In the genomic region with DNA sequence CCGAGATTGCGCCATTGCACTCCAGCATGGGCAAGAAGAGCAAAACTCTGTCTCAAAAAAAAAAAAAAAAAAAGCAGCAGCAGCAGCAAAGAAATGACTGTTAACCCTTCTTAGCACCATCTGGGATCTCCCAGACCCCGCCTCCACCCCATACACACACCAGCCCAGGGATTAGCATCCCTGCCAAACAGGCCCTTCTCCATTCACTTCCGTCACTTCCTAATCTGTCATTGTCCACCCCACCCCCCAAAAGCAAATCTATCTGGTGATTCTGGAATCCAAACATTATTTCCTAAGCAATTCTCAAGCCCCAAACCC, we compare ENCODE assay signal across 9 cellular contexts. TPM values are rescaled to one million over a fixed set of nuclear protein-coding genes. Genes with fewer than 3 reads are reported as not detected.
DNase-seq lines count a peak whose midpoint lies in the region; ATAC-seq, FAIRE-seq and TF ChIP-seq lines count a peak whose summit lies in the region.
"Had no signal": no experiment of that assay in that cellular context is flagged by ENCODE, and none has a peak within 500 bp of the region (broad histone marks: within the 10 kb centered on the region; RNA-seq: fewer than 3 reads in every experiment).

No MANE protein-coding gene starts in this region.

- TF ChIP-seq EP300 in HepG2 (IDR thresholded peaks at IDR 0.05; ENCODE audit: low read depth in 2 of 2, low read length in 2 of 2) = no peak
- no peak for TF ChIP-seq EP300 in HepG2 (CRISPR knock-in tag; IDR thresholded peaks at IDR 0.05; ENCODE audit: borderline replicate concordance)

- no peak overlapping the region; a peak in 1 of 6 replicates for H3K4me3 ChIP-seq in HepG2 (replicated peaks in 1 of 3; ENCODE audit: insufficient read depth in 1 of 3, low read depth in 2 of 3, low read length in 3 of 3)

- H3K9ac ChIP-seq in HepG2 (ENCODE audit: insufficient read depth, low read depth, low read length) = peak overlapping the region; percentile 80

- no peak overlapping the region for H2AFZ ChIP-seq in HepG2 (ENCODE audit: low read length)

- TF ChIP-seq RAD21 in HepG2 (CRISPR knock-in tag; IDR thresholded peaks at IDR 0.05) = no peak

- H3K36me3 Mint-ChIP-seq in activated T-cell treated with anti-CD3 and anti-CD28 coated beads, Interleukin-2, amount 50 U/mL, for 72 hours (ENCODE audit: insufficient read depth in 2 of 2) = no peaks in the 10 kb centered on the region
- H3K36me3 Mint-ChIP-seq in type B pancreatic cell = peaks cover 11% of the 10 kb centered on the region

- no peaks in the 10 kb centered on the region for H4K20me1 ChIP-seq in HepG2 (ENCODE audit: insufficient read depth, low read length)

- POLR2A ChIA-PET in HepG2 (lab: Yijun Ruan, JAX) = interaction anchor here (0.6 to 4.5 kb wide), 9 partner anchors 21 to 289 kb away, joined by 3 to 23 read pairs (median 4); a partner anchor contains a TSS

- H3K9me3 ChIP-seq in HepG2 (ENCODE audit: low read length) = no peaks in the 10 kb centered on the region

- 0 out of 5 replicates have a peak, but pooled peaks cover 0 to 4% of the 10 kb centered on the region in 2 experiments for H3K36me3 ChIP-seq in HepG2 (replicated peaks in 1 of 2; ENCODE audit: control insufficient read depth in 1 of 2, insufficient read depth in 2 of 2, low read length in 2 of 2)

- in situ Hi-C loops in HepG2 (cut with HindIII; ENCODE audit: extremely low pct_ligation_motif_present, low pct_unique_long_range_greater_than_20kb) = loop anchor here (5.0 kb wide), 1 partner anchor 130 kb away; no protein-coding TSS in a partner anchor

- no peak for TF ChIP-seq CTCF in HepG2 (CRISPR knock-in tag; IDR thresholded peaks at IDR 0.05)
- no peak for TF ChIP-seq CTCF in type B pancreatic cell (conservative IDR thresholded peaks at IDR 0.05)

- peaks cover 96% of the 10 kb centered on the region for H3K4me1 ChIP-seq in HepG2 (ENCODE audit: insufficient read depth, low read length)

- intact Hi-C loops in HepG2 (cut with micrococcal nuclease; ENCODE audit: unreplicated experiment) = no loop called here

- no peak for FAIRE-seq in HepG2 (lab: Jason Lieb, UNC)
- FAIRE-seq: G401.6 had no signal

- peaks cover 92% of the 10 kb centered on the region for H3K4me1 Mint-ChIP-seq in activated T-cell treated with anti-CD3 and anti-CD28 coated beads, Interleukin-2, amount 50 U/mL, for 72 hours (ENCODE audit: low read depth)
- peaks cover 72% of the 10 kb centered on the region for H3K4me1 Mint-ChIP-seq in type B pancreatic cell (ENCODE audit: unreplicated experiment)

- H3K27ac Mint-ChIP-seq in activated T-cell treated with anti-CD3 and anti-CD28 coated beads, Interleukin-2, amount 50 U/mL, for 72 hours = peak overlapping the region; percentile 86
- H3K27ac Mint-ChIP-seq in type B pancreatic cell = peak overlapping the region; percentile 99

- peak overlapping the region; percentile 84 for H3K4me2 ChIP-seq in HepG2 (ENCODE audit: low read depth, low read length)

- peak in 1 of 2 donors; percentile 25 for DNase-seq in activated T-cell treated with anti-CD3 and anti-CD28 coated beads, Interleukin-2, amount 50 U/mL, for 72 hours
- DNase-seq in activated T-cell treated with anti-CD3 and anti-CD28 coated beads for 4 hours (no peak), HepG2 (ENCODE audit: low spot score) (no peak), type B pancreatic cell (ENCODE audit: extremely low spot score, unreplicated experiment) (no peak), SK-N-DZ (ENCODE audit: low spot score) (no peak), NCI-H2107 (lab: John Stamatoyannopoulos, UW) (no peak)

- CTCF ChIA-PET in HepG2 (lab: Yijun Ruan, JAX; ENCODE audit: low intra/inter-chr PET ratio, low total read pairs) = no interaction called here

- no peaks in the 10 kb centered on the region for H3K9me3 Mint-ChIP-seq in activated T-cell treated with anti-CD3 and anti-CD28 coated beads, Interleukin-2, amount 50 U/mL, for 72 hours
- H3K9me3 Mint-ChIP-seq in type B pancreatic cell = no peaks in the 10 kb centered on the region

- BruUV-seq in HepG2 (replicated peaks; lab: Mats Ljungman, UMichigan) = no TSS peak

- H3K27me3 ChIP-seq in HepG2 (ENCODE audit: control insufficient read depth in 1 of 2, insufficient read depth in 2 of 2, low read length in 2 of 2) = no peaks in the 10 kb centered on the region

- H3K27ac ChIP-seq in angular gyrus (ENCODE audit: low read depth, low read length) = peak overlapping the region; percentile 91
- peak overlapping the region; percentile 82 for H3K27ac ChIP-seq in HepG2 (ENCODE audit: extremely low read length, insufficient read depth, low read length)

- peaks cover 5% of the 10 kb centered on the region for H3K27me3 Mint-ChIP-seq in activated T-cell treated with anti-CD3 and anti-CD28 coated beads, Interleukin-2, amount 50 U/mL, for 72 hours (ENCODE audit: low read depth)
- no peaks in the 10 kb centered on the region for H3K27me3 Mint-ChIP-seq in type B pancreatic cell

- TF ChIP-seq POLR2A in HepG2 (IDR thresholded peaks at IDR 0.05; ENCODE audit: insufficient read depth in 1 of 2, low read depth in 2 of 2, low read length in 2 of 2) = no peak

- H3K4me3 Mint-ChIP-seq in activated T-cell treated with anti-CD3 and anti-CD28 coated beads, Interleukin-2, amount 50 U/mL, for 72 hours = peak overlapping the region; percentile 75 to 77
- H3K4me3 Mint-ChIP-seq in type B pancreatic cell = peak overlapping the region; percentile 84

- ATAC-seq in activated T-cell treated with anti-CD3 and anti-CD28 coated beads, Interleukin-2, amount 50 U/mL, for 72 hours (replicated peaks in 1 of 2) = no peak
- ATAC-seq in HepG2 (no peak), HG03175 (IDR thresholded peaks at IDR 0.05; ENCODE audit: unreplicated experiment) (no peak)

- 37% methylated on average over 4 of the region's 4 CpGs for WGBS in HepG2 (ENCODE audit: low lambda C conversion rate)

- no peaks in the 10 kb centered on the region for H3K79me2 ChIP-seq in HepG2 (ENCODE audit: insufficient read depth, low read length)

RNA-seq across cellular contexts. Expression of a gene that starts 5.8 kb away (rescaled TPM):
- 100 to 1,000 TPM in 1 of 2 donors, 10 to 100 TPM in 1; 80.3 to 131 TPM for total RNA-seq in activated T-cell treated with anti-CD3 and anti-CD28 coated beads, Interleukin-2, amount 50 U/mL, for 72 hours
- total RNA-seq in HepG2 (2016; rRNA removed; fragmentation: Illumina TruSeq; extraction: Trizol) (25.0 and 40.6 TPM in 2 replicates), type B pancreatic cell (ENCODE audit: low replicate concordance) (302 and 656 TPM in 2 replicates)
- total RNA-seq in HepG2 (2016; cell fraction: cytosol; rRNA removed; fragmentation: Illumina TruSeq; extraction: Trizol; ENCODE audit: low read depth) = 2.9 and 3.7 TPM in 2 replicates
- 23.2 and 34.7 TPM in 2 replicates for total RNA-seq in HepG2 (2016; cell fraction: insoluble cytoplasmic fraction; rRNA removed; fragmentation: Illumina TruSeq; extraction: Trizol)
- 6.6 and 7.4 TPM in 2 replicates for total RNA-seq in HepG2 (2016; cell fraction: membrane; rRNA removed; fragmentation: Illumina TruSeq; extraction: Trizol)
- total RNA-seq in HepG2 (2016; cell fraction: nucleus; rRNA removed; fragmentation: Illumina TruSeq; extraction: Trizol) = 76.4 and 80.4 TPM in 2 replicates
- polyA plus RNA-seq in HepG2 (2011; rRNA removed) = 22.8 and 23.4 TPM in 2 replicates
- polyA plus RNA-seq in HepG2 (2011; cell fraction: cytosol; rRNA removed) = 14.7 and 20.1 TPM in 2 replicates
- 57.1 and 57.5 TPM in 2 replicates for polyA plus RNA-seq in HepG2 (2011; cell fraction: nucleus; rRNA removed)
- polyA plus RNA-seq in HepG2 (2012) = 55.5 and 61.9 TPM in 2 replicates
- polyA plus RNA-seq in HepG2 (2016; cell fraction: cytosol; fragmentation: Illumina TruSeq; extraction: Trizol; ENCODE audit: low read depth) = 0.98 and 1.1 TPM in 2 replicates
- 11.6 and 12.9 TPM in 2 replicates for polyA plus RNA-seq in HepG2 (2016; cell fraction: insoluble cytoplasmic fraction; fragmentation: Illumina TruSeq; extraction: Trizol; ENCODE audit: low read depth)
- polyA plus RNA-seq in HepG2 (2016; cell fraction: membrane; fragmentation: Illumina TruSeq; extraction: Trizol; ENCODE audit: low read depth) = 2.0 and 2.1 TPM in 2 replicates
- 33.5 and 38.4 TPM in 2 replicates for polyA plus RNA-seq in HepG2 (2016; cell fraction: nucleus; fragmentation: Illumina TruSeq; extraction: Trizol; ENCODE audit: insufficient read depth, low read depth)
- 99.6 and 234 TPM in 2 replicates for polyA minus RNA-seq in HepG2 (2011; rRNA and poly(A)+ RNA removed; ENCODE audit: low replicate concordance)
- polyA minus RNA-seq in HepG2 (2011; cell fraction: cytosol; rRNA and poly(A)+ RNA removed) = 122 and 157 TPM in 2 replicates
- polyA minus RNA-seq in HepG2 (2011; cell fraction: nucleus; rRNA and poly(A)+ RNA removed) = 192 and 213 TPM in 2 replicates
- polyA plus RNA-seq in SK-N-DZ (2014; cell fraction: cytosol; rRNA removed) = 4.3 and 11.3 TPM in 2 replicates
- polyA plus RNA-seq in SK-N-DZ (2014; cell fraction: nucleus; rRNA removed) = 7.7 and 25.1 TPM in 2 replicates

RNA-seq across cellular contexts. Expression of a gene that starts 21.3 kb away (rescaled TPM):
- total RNA-seq in activated T-cell treated with anti-CD3 and anti-CD28 coated beads, Interleukin-2, amount 50 U/mL, for 72 hours = 1,000 to 10,000 TPM; 2,565 to 2,667 TPM
- 1,787 and 2,092 TPM in 2 replicates for total RNA-seq in HepG2 (2016; rRNA removed; fragmentation: Illumina TruSeq; extraction: Trizol)
- total RNA-seq in HepG2 (2016; cell fraction: cytosol; rRNA removed; fragmentation: Illumina TruSeq; extraction: Trizol; ENCODE audit: low read depth) = 2,019 and 2,497 TPM in 2 replicates
- 1,856 and 2,038 TPM in 2 replicates for total RNA-seq in HepG2 (2016; cell fraction: insoluble cytoplasmic fraction; rRNA removed; fragmentation: Illumina TruSeq; extraction: Trizol)
- 4,333 and 4,899 TPM in 2 replicates for total RNA-seq in HepG2 (2016; cell fraction: membrane; rRNA removed; fragmentation: Illumina TruSeq; extraction: Trizol)
- total RNA-seq in HepG2 (2016; cell fraction: nucleus; rRNA removed; fragmentation: Illumina TruSeq; extraction: Trizol) = 776 and 846 TPM in 2 replicates
- 1,819 and 2,144 TPM in 2 replicates for polyA plus RNA-seq in HepG2 (2011; rRNA removed)
- polyA plus RNA-seq in HepG2 (2011; cell fraction: cytosol; rRNA removed) = 2,392 and 2,528 TPM in 2 replicates
- polyA plus RNA-seq in HepG2 (2011; cell fraction: nucleus; rRNA removed) = 525 and 588 TPM in 2 replicates
- polyA plus RNA-seq in HepG2 (2012) = 1,720 and 1,805 TPM in 2 replicates
- polyA plus RNA-seq in HepG2 (2016; cell fraction: cytosol; fragmentation: Illumina TruSeq; extraction: Trizol; ENCODE audit: low read depth) = 2,631 and 2,980 TPM in 2 replicates
- polyA plus RNA-seq in HepG2 (2016; cell fraction: insoluble cytoplasmic fraction; fragmentation: Illumina TruSeq; extraction: Trizol; ENCODE audit: low read depth) = 2,163 and 2,164 TPM in 2 replicates
- polyA plus RNA-seq in HepG2 (2016; cell fraction: membrane; fragmentation: Illumina TruSeq; extraction: Trizol; ENCODE audit: low read depth) = 4,391 and 4,816 TPM in 2 replicates
- 1,221 and 1,290 TPM in 2 replicates for polyA plus RNA-seq in HepG2 (2016; cell fraction: nucleus; fragmentation: Illumina TruSeq; extraction: Trizol; ENCODE audit: insufficient read depth, low read depth)
- polyA minus RNA-seq in HepG2 (2011; rRNA and poly(A)+ RNA removed; ENCODE audit: low replicate concordance) = 1,467 and 2,851 TPM in 2 replicates
- 835 and 903 TPM in 2 replicates for polyA minus RNA-seq in HepG2 (2011; cell fraction: cytosol; rRNA and poly(A)+ RNA removed)
- 177 and 251 TPM in 2 replicates for polyA minus RNA-seq in HepG2 (2011; cell fraction: nucleus; rRNA and poly(A)+ RNA removed)
- 1,846 and 2,051 TPM in 2 replicates for total RNA-seq in type B pancreatic cell (ENCODE audit: low replicate concordance)
- 3,065 and 3,261 TPM in 2 replicates for polyA plus RNA-seq in SK-N-DZ (2014; cell fraction: cytosol; rRNA removed)
- polyA plus RNA-seq in SK-N-DZ (2014; cell fraction: nucleus; rRNA removed) = 1,095 and 1,442 TPM in 2 replicates

RNA-seq across cellular contexts. Expression of a gene that starts 38.9 kb away (rescaled TPM):
- 10 to 100 TPM; 32.8 to 36.8 TPM for total RNA-seq in activated T-cell treated with anti-CD3 and anti-CD28 coated beads, Interleukin-2, amount 50 U/mL, for 72 hours
- total RNA-seq in HepG2 (2016; rRNA removed; fragmentation: Illumina TruSeq; extraction: Trizol) = 8.5 and 9.7 TPM in 2 replicates
- 2.2 and 4.6 TPM in 2 replicates for total RNA-seq in HepG2 (2016; cell fraction: cytosol; rRNA removed; fragmentation: Illumina TruSeq; extraction: Trizol; ENCODE audit: low read depth)
- total RNA-seq in HepG2 (2016; cell fraction: insoluble cytoplasmic fraction; rRNA removed; fragmentation: Illumina TruSeq; extraction: Trizol) = 6.9 and 10.1 TPM in 2 replicates
- total RNA-seq in HepG2 (2016; cell fraction: membrane; rRNA removed; fragmentation: Illumina TruSeq; extraction: Trizol) = 3.7 and 6.0 TPM in 2 replicates
- 8.1 and 9.3 TPM in 2 replicates for total RNA-seq in HepG2 (2016; cell fraction: nucleus; rRNA removed; fragmentation: Illumina TruSeq; extraction: Trizol)
- 14.3 and 17.5 TPM in 2 replicates for polyA plus RNA-seq in HepG2 (2011; rRNA removed)
- polyA plus RNA-seq in HepG2 (2011; cell fraction: cytosol; rRNA removed) = 6.3 and 8.4 TPM in 2 replicates
- polyA plus RNA-seq in HepG2 (2011; cell fraction: nucleus; rRNA removed) = 43.5 and 52.1 TPM in 2 replicates
- polyA plus RNA-seq in HepG2 (2012) = 13.1 and 14.1 TPM in 2 replicates
- polyA plus RNA-seq in HepG2 (2016; cell fraction: cytosol; fragmentation: Illumina TruSeq; extraction: Trizol; ENCODE audit: low read depth) = 2.4 and 2.7 TPM in 2 replicates
- 7.0 and 9.3 TPM in 2 replicates for polyA plus RNA-seq in HepG2 (2016; cell fraction: insoluble cytoplasmic fraction; fragmentation: Illumina TruSeq; extraction: Trizol; ENCODE audit: low read depth)
- polyA plus RNA-seq in HepG2 (2016; cell fraction: membrane; fragmentation: Illumina TruSeq; extraction: Trizol; ENCODE audit: low read depth) = 3.7 and 4.0 TPM in 2 replicates
- 25.7 TPM in 2 replicates for polyA plus RNA-seq in HepG2 (2016; cell fraction: nucleus; fragmentation: Illumina TruSeq; extraction: Trizol; ENCODE audit: insufficient read depth, low read depth)
- polyA minus RNA-seq in HepG2 (2011; rRNA and poly(A)+ RNA removed; ENCODE audit: low replicate concordance) = 12.6 and 15.7 TPM in 2 replicates
- polyA minus RNA-seq in HepG2 (2011; cell fraction: cytosol; rRNA and poly(A)+ RNA removed) = 4.7 and 8.8 TPM in 2 replicates
- 3.9 and 9.4 TPM in 2 replicates for polyA minus RNA-seq in HepG2 (2011; cell fraction: nucleus; rRNA and poly(A)+ RNA removed)
- total RNA-seq in type B pancreatic cell (ENCODE audit: low replicate concordance) = 15.0 and 22.1 TPM in 2 replicates
- polyA plus RNA-seq in SK-N-DZ (2014; cell fraction: cytosol; rRNA removed) = 29.3 and 33.3 TPM in 2 replicates
- 46.7 and 63.7 TPM in 2 replicates for polyA plus RNA-seq in SK-N-DZ (2014; cell fraction: nucleus; rRNA removed)

RNA-seq across cellular contexts. Expression of a gene that starts 49.2 kb away (rescaled TPM):
- total RNA-seq in activated T-cell treated with anti-CD3 and anti-CD28 coated beads, Interleukin-2, amount 50 U/mL, for 72 hours = 100 to 1,000 TPM; 173 to 241 TPM
- 58.1 and 70.0 TPM in 2 replicates for total RNA-seq in HepG2 (2016; rRNA removed; fragmentation: Illumina TruSeq; extraction: Trizol)
- 7.1 and 9.5 TPM in 2 replicates for total RNA-seq in HepG2 (2016; cell fraction: cytosol; rRNA removed; fragmentation: Illumina TruSeq; extraction: Trizol; ENCODE audit: low read depth)
- total RNA-seq in HepG2 (2016; cell fraction: insoluble cytoplasmic fraction; rRNA removed; fragmentation: Illumina TruSeq; extraction: Trizol) = 50.7 and 71.8 TPM in 2 replicates
- 25.5 and 28.8 TPM in 2 replicates for total RNA-seq in HepG2 (2016; cell fraction: membrane; rRNA removed; fragmentation: Illumina TruSeq; extraction: Trizol)
- 47.0 and 57.9 TPM in 2 replicates for total RNA-seq in HepG2 (2016; cell fraction: nucleus; rRNA removed; fragmentation: Illumina TruSeq; extraction: Trizol)
- 14.0 and 16.8 TPM in 2 replicates for polyA plus RNA-seq in HepG2 (2011; rRNA removed)
- 9.2 and 10.6 TPM in 2 replicates for polyA plus RNA-seq in HepG2 (2011; cell fraction: cytosol; rRNA removed)
- polyA plus RNA-seq in HepG2 (2011; cell fraction: nucleus; rRNA removed) = 53.6 and 67.6 TPM in 2 replicates
- polyA plus RNA-seq in HepG2 (2012) = 30.7 and 30.9 TPM in 2 replicates
- polyA plus RNA-seq in HepG2 (2016; cell fraction: cytosol; fragmentation: Illumina TruSeq; extraction: Trizol; ENCODE audit: low read depth) = 4.0 and 4.5 TPM in 2 replicates
- 47.2 and 53.8 TPM in 2 replicates for polyA plus RNA-seq in HepG2 (2016; cell fraction: insoluble cytoplasmic fraction; fragmentation: Illumina TruSeq; extraction: Trizol; ENCODE audit: low read depth)
- 12.6 and 14.0 TPM in 2 replicates for polyA plus RNA-seq in HepG2 (2016; cell fraction: membrane; fragmentation: Illumina TruSeq; extraction: Trizol; ENCODE audit: low read depth)
- 121 and 126 TPM in 2 replicates for polyA plus RNA-seq in HepG2 (2016; cell fraction: nucleus; fragmentation: Illumina TruSeq; extraction: Trizol; ENCODE audit: insufficient read depth, low read depth)
- polyA minus RNA-seq in HepG2 (2011; rRNA and poly(A)+ RNA removed; ENCODE audit: low replicate concordance) = 21.5 and 102 TPM in 2 replicates
- 11.9 and 14.7 TPM in 2 replicates for polyA minus RNA-seq in HepG2 (2011; cell fraction: cytosol; rRNA and poly(A)+ RNA removed)
- 37.2 and 50.7 TPM in 2 replicates for polyA minus RNA-seq in HepG2 (2011; cell fraction: nucleus; rRNA and poly(A)+ RNA removed)
- total RNA-seq in type B pancreatic cell (ENCODE audit: low replicate concordance) = 148 and 152 TPM in 2 replicates
- polyA plus RNA-seq in SK-N-DZ (2014; cell fraction: cytosol; rRNA removed) = 105 and 108 TPM in 2 replicates
- 223 and 244 TPM in 2 replicates for polyA plus RNA-seq in SK-N-DZ (2014; cell fraction: nucleus; rRNA removed)
